ENCODE assay signal across 1 cellular context in genomic region chr3:62665627-62666433, GRCh38.
TF ChIP-seq lines count a peak whose summit lies in the region.

No MANE protein-coding gene starts in this region.

TF ChIP-seq in A549, 52 proteins besides CTCF, POLR2A, EP300 and RAD21 (continued from another document):
- TF ChIP-seq REST (IDR thresholded peaks at IDR 0.05): no peak
